In the genomic region with DNA sequence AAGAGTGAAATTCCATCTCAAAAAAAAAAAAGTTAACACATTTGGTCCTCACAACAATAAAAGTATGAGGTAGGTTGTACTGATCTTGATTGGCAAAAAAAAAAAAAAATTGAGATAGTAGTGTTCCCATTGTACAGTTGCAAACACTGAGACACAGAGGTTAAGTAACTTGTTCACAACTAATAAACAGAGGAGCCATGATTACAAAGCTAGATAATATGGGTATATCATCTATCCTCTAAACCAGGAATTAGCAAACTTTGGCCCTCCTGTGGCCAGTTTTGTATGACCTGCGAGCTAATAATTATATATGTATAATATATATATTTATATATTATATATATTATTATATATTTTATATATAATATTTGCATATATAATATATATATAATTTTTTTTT, we compare ENCODE assay signal across 25 cellular contexts. TPM values are rescaled to one million over a fixed set of nuclear protein-coding genes. Genes with fewer than 3 reads are reported as not detected.
"Had no signal": no experiment of that assay in that cellular context is flagged by ENCODE, and none has a peak within 500 bp of the region (broad histone marks: within the 10 kb centered on the region; RNA-seq: fewer than 3 reads in every experiment).

No MANE protein-coding gene starts in this region.

- H3K4me3 Mint-ChIP-seq: activated CD8-positive, alpha-beta memory T cell treated with anti-CD3 and anti-CD28 coated beads, Interleukin-2, amount 10 ng/mL, durations not matched to agents 7 days and 5 days; activated naive CD8-positive, alpha-beta T cell; activated T-cell treated with anti-CD3 and anti-CD28 coated beads, Interleukin-2, amount 50 U/mL, for 24 hours; activated T-helper 1 cell treated with anti-CD3 and anti-CD28 coated beads, Interleukin-12 subunit alpha, Interleukin-12 subunit beta, Interleukin-2, Interleukin-4 antibody, amounts not matched to agents 30 ng/mL and 10 ng/mL and 1 ng/mL, durations not matched to agents 14 hours and 24 hours and 36 hours; central memory CD8-positive, alpha-beta T cell had no signal

- DNase-seq: activated CD4-positive, alpha-beta T cell treated with anti-CD3 and anti-CD28 coated beads for 4 hours; activated CD8-positive, alpha-beta memory T cell treated with anti-CD3 and anti-CD28 coated beads, Interleukin-2, amount 10 ng/mL, durations not matched to agents 7 days and 5 days; activated effector memory CD4-positive, alpha-beta T cell treated with Interleukin-2 at 50 U/mL for 16 hours; activated naive CD4-positive, alpha-beta T cell; activated T-cell treated with anti-CD3 and anti-CD28 coated beads, Interleukin-2, amount 50 U/mL, for 24 hours; amygdala; MM.1S; NCI-H1105; NCI-H1436; NCI-H1694 treated with DMSO at 0.1 percent for 48 hours; NCI-H2081; NCI-H2171; NCI-H226; NCI-H526 treated with DMSO at 0.1 percent for 48 hours; NCI-H82; PC-3; SHP77; SW 1271; T-helper 9 cell had no signal

- H3K27ac ChIP-seq: SJSA1 had no signal

- ATAC-seq: activated CD8-positive, alpha-beta memory T cell treated with anti-CD3 and anti-CD28 coated beads, Interleukin-2, amount 10 ng/mL, durations not matched to agents 7 days and 5 days; PC-3; SK-N-SH treated with all-trans-retinoic acid at 6 μM for 48 hours had no signal

- H3K9me3 Mint-ChIP-seq: activated T-cell treated with anti-CD3 and anti-CD28 coated beads, Interleukin-2, amount 50 U/mL, for 24 hours; activated T-helper 1 cell treated with anti-CD3 and anti-CD28 coated beads, Interleukin-12 subunit alpha, Interleukin-12 subunit beta, Interleukin-2, Interleukin-4 antibody, amounts not matched to agents 30 ng/mL and 10 ng/mL and 1 ng/mL, durations not matched to agents 14 hours and 24 hours and 36 hours; brain; central memory CD8-positive, alpha-beta T cell had no signal

- H3K27ac Mint-ChIP-seq: activated CD8-positive, alpha-beta memory T cell treated with anti-CD3 and anti-CD28 coated beads, Interleukin-2, amount 10 ng/mL, durations not matched to agents 7 days and 5 days; activated T-helper 1 cell treated with anti-CD3 and anti-CD28 coated beads, Interleukin-12 subunit alpha, Interleukin-12 subunit beta, Interleukin-2, Interleukin-4 antibody, amounts not matched to agents 30 ng/mL and 10 ng/mL and 1 ng/mL, durations not matched to agents 14 hours and 24 hours and 36 hours had no signal

- H3K9me3 ChIP-seq: SJSA1 had no signal

- H3K27me3 ChIP-seq: SJSA1 had no signal

- H3K27me3 Mint-ChIP-seq: activated CD8-positive, alpha-beta memory T cell treated with anti-CD3 and anti-CD28 coated beads, Interleukin-2, amount 10 ng/mL, durations not matched to agents 7 days and 5 days; activated naive CD8-positive, alpha-beta T cell; activated T-cell treated with anti-CD3 and anti-CD28 coated beads, Interleukin-2, amount 50 U/mL, for 24 hours; brain; central memory CD8-positive, alpha-beta T cell had no signal

- H3K4me3 ChIP-seq: SJSA1 had no signal

RNA-seq across cellular contexts. Expression of gene FITM1, which starts 3.3 kb away (rescaled TPM):
- total RNA-seq: SJSA1 had no signal
